ENCODE assay signal across 11 cellular contexts in the genomic region with DNA sequence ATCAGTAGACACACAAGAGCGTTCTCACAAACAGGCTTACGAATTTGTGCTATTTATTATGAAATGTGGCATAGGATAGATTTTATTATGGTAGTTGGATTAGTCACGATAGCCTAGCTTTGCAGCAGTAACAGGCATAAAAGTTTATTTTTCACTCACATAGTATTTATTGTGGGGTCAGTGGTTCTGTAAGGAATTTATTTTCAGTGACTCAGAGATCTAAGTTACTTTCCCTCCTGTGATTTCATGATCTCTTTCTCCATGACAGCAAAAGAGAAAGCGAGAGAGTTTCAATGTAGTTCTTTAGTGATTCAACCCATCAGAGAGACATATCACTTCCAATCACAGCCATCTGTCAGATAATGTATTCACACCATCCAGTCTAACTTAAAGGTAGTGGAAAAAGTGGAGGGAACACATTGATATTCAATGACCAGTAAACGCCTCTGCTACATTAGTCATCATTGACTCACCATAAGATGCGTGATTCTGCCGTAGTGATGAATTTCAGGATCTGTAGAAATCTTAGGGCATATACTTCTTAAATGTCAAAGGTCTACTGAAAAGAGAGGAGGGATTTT.
DNase-seq lines count a peak whose midpoint lies in the region; ATAC-seq and TF ChIP-seq lines count a peak whose summit lies in the region.
"Had no signal": no experiment of that assay in that cellular context is flagged by ENCODE, and none has a peak within 500 bp of the region (broad histone marks: within the 10 kb centered on the region; RNA-seq: fewer than 3 reads in every experiment).

No MANE protein-coding gene starts in this region.

- peaks cover 25% of the 10 kb centered on the region for H3K4me1 Mint-ChIP-seq in activated CD4-positive, alpha-beta T cell treated with anti-CD3 and anti-CD28 coated beads for 36 hours
- H3K4me1 Mint-ChIP-seq: B cell had no signal

- H3K4me3 Mint-ChIP-seq in activated CD4-positive, alpha-beta T cell treated with anti-CD3 and anti-CD28 coated beads for 36 hours, result no peak overlapping the region
- H3K4me3 Mint-ChIP-seq: B cell had no signal

- H3K9me3 ChIP-seq in SJSA1 (replicated peaks), result no peaks in the 10 kb centered on the region
- H3K9me3 ChIP-seq: right lobe of liver had no signal

- peaks cover 3% of the 10 kb centered on the region for H3K9me3 Mint-ChIP-seq in activated CD4-positive, alpha-beta T cell treated with anti-CD3 and anti-CD28 coated beads for 36 hours (ENCODE audit: low read depth)

- POLR2A ChIA-PET in activated CD4-positive, alpha-beta T cell treated with anti-CD3 and anti-CD28 coated beads for 36 hours (lab: Charles Lee), result no interaction called here

- H3K36me3 ChIP-seq in SJSA1, result no peaks in the 10 kb centered on the region
- H3K36me3 ChIP-seq: right lobe of liver had no signal

- no peak for TF ChIP-seq CTCF in fibroblast of mammary gland (conservative IDR thresholded peaks at IDR 0.05; ENCODE audit: control insufficient read depth, insufficient read depth, low read depth, low read length)

- no peaks in the 10 kb centered on the region for H3K36me3 Mint-ChIP-seq in activated CD4-positive, alpha-beta T cell treated with anti-CD3 and anti-CD28 coated beads for 36 hours (ENCODE audit: low read depth)

- CTCF ChIA-PET in activated CD4-positive, alpha-beta T cell treated with anti-CD3 and anti-CD28 coated beads for 36 hours (lab: Charles Lee), result no interaction called here

- H3K27me3 ChIP-seq in SJSA1 (replicated peaks), result no peaks in the 10 kb centered on the region
- H3K27me3 ChIP-seq: right lobe of liver had no signal

- H3K27ac Mint-ChIP-seq in activated CD4-positive, alpha-beta T cell treated with anti-CD3 and anti-CD28 coated beads for 36 hours, result peak overlapping the region; percentile 64
- H3K27ac Mint-ChIP-seq: B cell had no signal

- intact Hi-C loops in activated CD4-positive, alpha-beta T cell treated with anti-CD3 and anti-CD28 coated beads for 36 hours (cut with DNase I, micrococcal nuclease), result no loop called here

- H3K4me3 ChIP-seq in SJSA1 (no peak overlapping the region), fibroblast of mammary gland (ENCODE audit: control insufficient read depth, low read depth, low read length) (no peak overlapping the region)
- H3K4me3 ChIP-seq: right lobe of liver had no signal

- peaks cover 22% of the 10 kb centered on the region for H3K4me1 ChIP-seq in SJSA1 (replicated peaks)
- H3K4me1 ChIP-seq: right lobe of liver had no signal

- no peak for DNase-seq in activated CD4-positive, alpha-beta T cell treated with anti-CD3 and anti-CD28 coated beads for 36 hours
- no peak for DNase-seq in activated CD4-positive, alpha-beta T cell treated with anti-CD3 and anti-CD28 coated beads, Interleukin-2, amount 50 U/mL, for 48 hours
- DNase-seq in SJSA1 (ENCODE audit: low read depth in 1 of 2, low spot score in 2 of 2) (peak in 1 of 2 experiments; percentile 94), fibroblast of mammary gland (ENCODE audit: low read depth) (peak; percentile 98), stromal cell of bone marrow (ENCODE audit: low read depth) (peak; percentile 88), NOMO-1 (lab: John Stamatoyannopoulos, UW; ENCODE audit: unreplicated experiment in 2 of 2) (no peak), putamen (ENCODE audit: low spot score) (no peak)
- DNase-seq in activated CD4-positive, alpha-beta T cell treated with anti-CD3 and anti-CD28 coated beads for 48 hours, result no peak
- DNase-seq: right lobe of liver had no signal

- ATAC-seq in activated CD4-positive, alpha-beta T cell treated with anti-CD3 and anti-CD28 coated beads for 36 hours, result peak; percentile 87
- ATAC-seq: right lobe of liver had no signal

- peak overlapping the region; percentile 91 for H3K27ac ChIP-seq in SJSA1
- H3K27ac ChIP-seq: right lobe of liver, VCaP had no signal

- peaks cover 2% of the 10 kb centered on the region for H3K27me3 Mint-ChIP-seq in activated CD4-positive, alpha-beta T cell treated with anti-CD3 and anti-CD28 coated beads for 36 hours
- H3K27me3 Mint-ChIP-seq: B cell had no signal

Comparison
In these comparisons a context has a peak if more than half of its experiments do, and no peak if none do; other contexts are left out.
1. DNase-seq: peak in fibroblast of mammary gland (single experiment) and stromal cell of bone marrow (single experiment); none in activated CD4-positive, alpha-beta T cell treated with anti-CD3 and anti-CD28 coated beads for 36 hours (single experiment), activated CD4-positive, alpha-beta T cell treated with anti-CD3 and anti-CD28 coated beads, Interleukin-2, amount 50 U/mL, for 48 hours (0 of 2), NOMO-1 (0 of 2), putamen (single experiment) and activated CD4-positive, alpha-beta T cell treated with anti-CD3 and anti-CD28 coated beads for 48 hours (single experiment).